In the genomic region with DNA sequence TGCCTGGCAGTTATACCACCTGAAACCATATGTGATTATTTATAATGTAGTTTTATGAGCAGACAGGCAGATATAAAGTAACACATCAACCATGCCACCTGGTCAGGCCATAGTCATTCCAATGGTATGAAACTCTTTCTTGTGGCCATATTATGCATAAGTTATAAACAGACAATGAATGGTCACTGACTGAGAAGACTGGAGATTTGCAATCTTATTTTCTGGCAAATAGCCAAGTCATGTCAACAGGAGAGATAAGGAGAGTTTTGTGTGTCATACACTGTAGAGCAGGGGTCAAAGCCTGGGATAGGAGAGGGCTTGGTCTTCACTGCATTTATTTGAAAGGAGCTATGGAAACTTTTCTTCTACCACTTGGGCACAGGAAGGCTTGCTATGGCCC, we compare ENCODE assay signal across 17 cellular contexts. TPM values are rescaled to one million over a fixed set of nuclear protein-coding genes. Genes with fewer than 3 reads are reported as not detected.
DNase-seq lines count a peak whose midpoint lies in the region; ATAC-seq and TF ChIP-seq lines count a peak whose summit lies in the region.
"Had no signal": no experiment of that assay in that cellular context is flagged by ENCODE, and none has a peak within 500 bp of the region (broad histone marks: within the 10 kb centered on the region; RNA-seq: fewer than 3 reads in every experiment).

No MANE protein-coding gene starts in this region.

- no peaks in the 10 kb centered on the region for H3K27me3 ChIP-seq in SJSA1 (replicated peaks)
- H3K27me3 ChIP-seq in CD8-positive, alpha-beta memory T cell (ENCODE audit: insufficient read depth, low read length, poor library complexity, severe bottlenecking), result no peaks in the 10 kb centered on the region
- H3K27me3 ChIP-seq: upper lobe of right lung had no signal

- H3K9me3 Mint-ChIP-seq in CD8-positive, alpha-beta memory T cell, result no peaks in the 10 kb centered on the region
- H3K9me3 Mint-ChIP-seq: effector memory CD8-positive, alpha-beta T cell; stimulated activated effector memory CD8-positive, alpha-beta T cell treated with anti-CD3 and anti-CD28 coated beads, Interleukin-12 subunit alpha, Interleukin-12 subunit beta, amount 100 ng/mL, for 72 hours had no signal

- peaks cover 40% of the 10 kb centered on the region for H3K4me1 ChIP-seq in SJSA1 (replicated peaks)
- no peaks in the 10 kb centered on the region for H3K4me1 ChIP-seq in CD8-positive, alpha-beta memory T cell (ENCODE audit: insufficient read depth, low read length)
- H3K4me1 ChIP-seq: upper lobe of right lung had no signal

- no peak for TF ChIP-seq CTCF in fibroblast of mammary gland (conservative IDR thresholded peaks at IDR 0.05; ENCODE audit: control insufficient read depth, insufficient read depth, low read depth, low read length)

- CTCF ChIA-PET in CD8-positive, alpha-beta memory T cell (lab: Charles Lee), result no interaction called here

- no peaks in the 10 kb centered on the region for H3K36me3 Mint-ChIP-seq in CD8-positive, alpha-beta memory T cell
- H3K36me3 Mint-ChIP-seq: stimulated activated effector memory CD8-positive, alpha-beta T cell treated with anti-CD3 and anti-CD28 coated beads, Interleukin-12 subunit alpha, Interleukin-12 subunit beta, amount 100 ng/mL, for 72 hours had no signal

- no peaks in the 10 kb centered on the region for H3K4me1 Mint-ChIP-seq in CD8-positive, alpha-beta memory T cell
- H3K4me1 Mint-ChIP-seq: stimulated activated effector memory CD8-positive, alpha-beta T cell treated with anti-CD3 and anti-CD28 coated beads, Interleukin-12 subunit alpha, Interleukin-12 subunit beta, amount 100 ng/mL, for 72 hours had no signal

- no peaks in the 10 kb centered on the region for H3K36me3 ChIP-seq in SJSA1
- no peaks in the 10 kb centered on the region for H3K36me3 ChIP-seq in CD8-positive, alpha-beta memory T cell (ENCODE audit: insufficient read depth, low read length)
- H3K36me3 ChIP-seq: upper lobe of right lung had no signal

- peak overlapping the region; percentile 6; the same call in 1 of the 2 replicates for H3K27ac ChIP-seq in SJSA1
- H3K27ac ChIP-seq in CD8-positive, alpha-beta memory T cell (ENCODE audit: low read depth, low read length), result no peak overlapping the region
- H3K27ac ChIP-seq: upper lobe of right lung had no signal

- DNase-seq in HT1080 (ENCODE audit: low read depth) (peak; percentile 66), SJSA1 (ENCODE audit: low read depth in 1 of 2, low spot score in 2 of 2) (peak in 1 of 2 experiments; percentile 45), fibroblast of mammary gland (ENCODE audit: low read depth) (peak; percentile 50), lung microvascular endothelial cell (ENCODE audit: low read depth in 2 of 2) (peak; percentile 53 to 60), NCI-H82 treated with DMSO at 0.1 percent for 48 hours (lab: John Stamatoyannopoulos, UW; ENCODE audit: unreplicated experiment) (no peak)
- no peak for DNase-seq in CD8-positive, alpha-beta memory T cell
- DNase-seq: activated CD4-positive, CD25-positive, alpha-beta regulatory T cell; activated naive CD4-positive, alpha-beta T cell; DMS153; effector memory CD8-positive, alpha-beta T cell; mucosa of descending colon; NCI-H2227 treated with DMSO at 0.1 percent for 48 hours; nucleus accumbens; SW 1271; upper lobe of right lung had no signal

- H3K4me3 Mint-ChIP-seq in CD8-positive, alpha-beta memory T cell, result no peak overlapping the region
- H3K4me3 Mint-ChIP-seq: effector memory CD8-positive, alpha-beta T cell; stimulated activated effector memory CD8-positive, alpha-beta T cell treated with anti-CD3 and anti-CD28 coated beads, Interleukin-12 subunit alpha, Interleukin-12 subunit beta, amount 100 ng/mL, for 72 hours had no signal

- H3K27ac Mint-ChIP-seq in CD8-positive, alpha-beta memory T cell, result no peak overlapping the region
- H3K27ac Mint-ChIP-seq: effector memory CD8-positive, alpha-beta T cell; stimulated activated effector memory CD8-positive, alpha-beta T cell treated with anti-CD3 and anti-CD28 coated beads, Interleukin-12 subunit alpha, Interleukin-12 subunit beta, amount 100 ng/mL, for 72 hours had no signal

- ATAC-seq in HG03460 (IDR thresholded peaks at IDR 0.05; ENCODE audit: unreplicated experiment), result no peak
- ATAC-seq: effector memory CD8-positive, alpha-beta T cell; mucosa of descending colon; stimulated activated effector memory CD8-positive, alpha-beta T cell treated with anti-CD3 and anti-CD28 coated beads, Interleukin-12 subunit alpha, Interleukin-12 subunit beta, amount 100 ng/mL, for 72 hours; upper lobe of right lung had no signal

- POLR2A ChIA-PET in CD8-positive, alpha-beta memory T cell (lab: Charles Lee), result no interaction called here

- no peak overlapping the region for H3K4me3 ChIP-seq in SJSA1
- H3K4me3 ChIP-seq in fibroblast of mammary gland (ENCODE audit: control insufficient read depth, low read depth, low read length), result no peak overlapping the region
- H3K4me3 ChIP-seq in CD8-positive, alpha-beta memory T cell (ENCODE audit: low read length), result no peak overlapping the region
- H3K4me3 ChIP-seq: mucosa of descending colon, upper lobe of right lung had no signal

- H3K27me3 Mint-ChIP-seq in CD8-positive, alpha-beta memory T cell, result peaks cover 0 to 7% of the 10 kb centered on the region in 2 donors

- H3K9me3 ChIP-seq in SJSA1 (replicated peaks), result no peaks in the 10 kb centered on the region
- H3K9me3 ChIP-seq in CD8-positive, alpha-beta memory T cell (ENCODE audit: low read length), result no peaks in the 10 kb centered on the region
- H3K9me3 ChIP-seq: mucosa of descending colon, upper lobe of right lung had no signal

RNA-seq across cellular contexts. Expression of gene SORBS2, which starts 29.5 kb away (rescaled TPM):
- total RNA-seq in HT1080 (2014; rRNA removed; shearing (Covaris generic)), result 9.3 and 14.6 TPM in 2 replicates
- polyA plus RNA-seq in HT1080 (2015; cell fraction: cytosol; rRNA removed), result 30.9 and 36.6 TPM in 2 replicates
- 74.0 and 79.3 TPM in 2 replicates for polyA plus RNA-seq in HT1080 (2015; cell fraction: nucleus; rRNA removed)
- total RNA-seq in SJSA1 (2014; rRNA removed; shearing (Covaris generic)), result 9.0 and 17.4 TPM in 2 replicates
- total RNA-seq in lung microvascular endothelial cell, result 94.8 and 143 TPM in 2 replicates
- total RNA-seq in CD8-positive, alpha-beta memory T cell, result not detected
- not detected for polyA plus RNA-seq in CD8-positive, alpha-beta memory T cell

Comparison
In these comparisons a context has a peak if more than half of its experiments do, and no peak if none do; other contexts are left out.
1. DNase-seq: peak in HT1080 (single experiment), fibroblast of mammary gland (single experiment) and lung microvascular endothelial cell (2 of 2); none in CD8-positive, alpha-beta memory T cell (0 of 5) and NCI-H82 treated with DMSO at 0.1 percent for 48 hours (single experiment).